ENCODE assay signal across 8 cellular contexts in the genomic region with DNA sequence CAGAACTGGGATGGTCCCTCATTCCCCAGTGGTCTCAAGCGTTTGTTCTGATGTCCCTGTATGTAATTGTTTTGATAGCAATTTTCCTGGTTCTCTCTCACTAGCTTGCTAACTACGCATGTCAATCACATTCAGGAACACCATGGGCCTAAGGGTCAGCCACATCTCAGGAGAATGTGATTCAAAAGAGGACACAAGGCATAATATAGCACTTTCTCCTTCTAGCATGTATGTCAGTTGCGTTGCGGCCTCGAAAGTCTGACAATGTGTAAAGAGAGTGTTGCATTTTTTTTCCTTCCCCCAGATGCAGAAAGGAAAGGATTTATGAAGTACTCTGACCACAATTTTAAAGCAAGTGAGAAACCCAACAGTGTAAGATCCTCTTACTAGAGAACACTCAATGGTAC. TPM values are rescaled to one million over a fixed set of nuclear protein-coding genes. Genes with fewer than 3 reads are reported as not detected.
DNase-seq lines count a peak whose midpoint lies in the region; ATAC-seq and TF ChIP-seq lines count a peak whose summit lies in the region.

No MANE protein-coding gene starts in this region.

- peak; percentile 11 for ATAC-seq in HG03354 (IDR thresholded peaks at IDR 0.05; ENCODE audit: poor library complexity, severe bottlenecking, unreplicated experiment)
- no peak for ATAC-seq in GM21447 (IDR thresholded peaks at IDR 0.05; ENCODE audit: unreplicated experiment)
- ATAC-seq in HG03442 (IDR thresholded peaks at IDR 0.05; ENCODE audit: unreplicated experiment) = no peak

- intact Hi-C loops in adrenal gland (cut with DNase I) = loop anchor here in 1 of 2 donors (10.0 kb wide), 1 partner anchor 392 kb away; no protein-coding TSS in a partner anchor
- intact Hi-C loops in tibial artery (cut with DNase I; ENCODE audit: low total_unique reads) = no loop called here

- H3K36me3 ChIP-seq in adrenal gland (replicated peaks in 1 of 2) (no peaks in the 10 kb centered on the region), tibial artery (no peaks in the 10 kb centered on the region)

- H3K9me3 ChIP-seq in adrenal gland (replicated peaks in 1 of 3) (no peaks in the 10 kb centered on the region), tibial artery (no peaks in the 10 kb centered on the region)

- DNase-seq in adrenal gland = peak in 3 of 7 donors; percentile 23 to 53 (median 28)
- peak; percentile 58 for DNase-seq in left kidney (ENCODE audit: low read depth, low spot score)
- DNase-seq in tibial artery = peak in 1 of 2 donors; percentile 25
- no peak for DNase-seq in cerebellum (ENCODE audit: low spot score)

- no peak for TF ChIP-seq CTCF in C4-2B (conservative IDR thresholded peaks at IDR 0.05)
- no peak for TF ChIP-seq CTCF in adrenal gland (IDR thresholded peaks at IDR 0.05)
- no peak for TF ChIP-seq CTCF in tibial artery (IDR thresholded peaks at IDR 0.05)

- no peak for TF ChIP-seq POLR2A in adrenal gland (IDR thresholded peaks at IDR 0.05)

- H3K4me3 ChIP-seq in adrenal gland (peak overlapping the region in 3 of 4 donors; percentile 30 to 64 (median 48)), tibial artery (peak overlapping the region; percentile 65 to 79)

- WGBS in adrenal gland, 4 donors = 28 to 46% (median 43%) methylated on average over 5 of the region's 5 CpGs

- H3K27me3 ChIP-seq in adrenal gland (no peaks in the 10 kb centered on the region), tibial artery (no peaks in the 10 kb centered on the region)

- H3K4me1 ChIP-seq in adrenal gland (replicated peaks in 1 of 2) (peaks cover 6 to 18% of the 10 kb centered on the region in 2 donors), tibial artery (peaks cover 0 to 21% (median 10%) of the 10 kb centered on the region in 4 donors)

- H3K27ac ChIP-seq in C4-2B (peak overlapping the region; percentile 85), adrenal gland (peak overlapping the region; percentile 92 to 98 (median 97)), tibial artery (peak overlapping the region; percentile 92 to 95)

RNA-seq across cellular contexts. Expression of gene TCF12, which starts 32.0 kb away (rescaled TPM):
- total RNA-seq in adrenal gland = 100 to 1,000 TPM in 2 of 8 donors, 10 to 100 TPM in 6; 51.6 to 121 (median 88.2) TPM
- polyA plus RNA-seq in adrenal gland = 10 to 100 TPM in 2 of 3 donors, 1 to 10 TPM in 1; 7.6 to 59.3 (median 13.5) TPM
- 250 TPM for total RNA-seq in cerebellum
